Comparison of ENCODE assay signal across 9 cellular contexts in genomic region chr1:58754683-58755467, GRCh38. TPM values are rescaled to one million over a fixed set of nuclear protein-coding genes. Genes with fewer than 3 reads are reported as not detected.
DNase-seq lines count a peak whose midpoint lies in the region; ATAC-seq, FAIRE-seq and TF ChIP-seq lines count a peak whose summit lies in the region.
"Had no signal": no experiment of that assay in that cellular context is flagged by ENCODE, and none has a peak within 500 bp of the region (broad histone marks: within the 10 kb centered on the region; RNA-seq: fewer than 3 reads in every experiment).

No MANE protein-coding gene starts in this region.

- peaks cover 46% of the 10 kb centered on the region for H3K4me1 ChIP-seq in GM23248 (ENCODE audit: insufficient read depth)
- peaks cover 0 to 40% of the 10 kb centered on the region in 2 experiments for H3K4me1 ChIP-seq in SK-N-SH (ENCODE audit: control insufficient read depth in 1 of 2, insufficient read depth in 2 of 2, low read depth in 1 of 2, low read length in 1 of 2)
- H3K4me1 ChIP-seq in small intestine (ENCODE audit: control insufficient read depth in 2 of 2, insufficient read depth in 1 of 2, low read depth in 1 of 2, low read length in 1 of 2): peaks cover 4 to 12% of the 10 kb centered on the region in 2 donors

- TF ChIP-seq RAD21 in SK-N-SH (IDR thresholded peaks at IDR 0.05; ENCODE audit: low read length): no peak

- H3K4me3 ChIP-seq in GM23248: peak overlapping the region; percentile 5; the same call in 1 of the 2 replicates
- no peak overlapping the region for H3K4me3 ChIP-seq in SK-N-SH (ENCODE audit: low read depth in 2 of 2, low read length in 1 of 2)
- H3K4me3 ChIP-seq in small intestine (ENCODE audit: low read depth in 1 of 2, low read length in 2 of 2): no peak overlapping the region
- H3K4me3 ChIP-seq: prostate gland had no signal

- CTCF ChIA-PET in SK-N-SH (lab: Yijun Ruan, JAX): interaction anchor here (1.0 to 1.9 kb wide), 6 partner anchors 14 to 1005 kb away, joined by 3 to 5 read pairs (median 4); no protein-coding TSS in a partner anchor

- peak overlapping the region; percentile 83 for H3K27ac ChIP-seq in GM23248
- H3K27ac ChIP-seq in SK-N-SH (ENCODE audit: low read depth in 2 of 2, low read length in 1 of 2): peak overlapping the region; percentile 83 to 95; a peak in 3 of 4 replicates
- H3K27ac ChIP-seq in epithelial cell of prostate: peak overlapping the region; percentile 92
- peak overlapping the region in 1 of 2 donors; percentile 42 for H3K27ac ChIP-seq in small intestine (ENCODE audit: low read depth in 1 of 2, low read length in 1 of 2)
- H3K27ac ChIP-seq: prostate gland had no signal

- DNase-seq in GM23248 (no peak), SK-N-SH (no peak), epithelial cell of prostate (ENCODE audit: low read depth, low spot score) (no peak), small intestine (peak; percentile 46), omental fat pad (ENCODE audit: low spot score) (no peak), NCI-H2029 (lab: John Stamatoyannopoulos, UW) (no peak), DMS 273 treated with DMSO at 0.1 percent for 48 hours (lab: John Stamatoyannopoulos, UW) (no peak)

- H4K20me1 ChIP-seq in GM23248 (ENCODE audit: insufficient read depth): no peaks in the 10 kb centered on the region
- no peaks in the 10 kb centered on the region for H4K20me1 ChIP-seq in SK-N-SH (ENCODE audit: insufficient read depth)

- H3K9me2 ChIP-seq in GM23248 (ENCODE audit: insufficient read depth): no peaks in the 10 kb centered on the region
- H3K9me2 ChIP-seq in SK-N-SH: no peaks in the 10 kb centered on the region

- H3K36me3 ChIP-seq in GM23248 (ENCODE audit: low read depth) (no peaks in the 10 kb centered on the region), SK-N-SH (replicated peaks in 1 of 2; ENCODE audit: control insufficient read depth in 1 of 2, insufficient read depth in 2 of 2, low read length in 1 of 2) (no peaks in the 10 kb centered on the region), small intestine (ENCODE audit: control insufficient read depth in 2 of 2, insufficient read depth in 2 of 2, low read length in 2 of 2) (no peaks in the 10 kb centered on the region)
- H3K36me3 ChIP-seq: prostate gland had no signal

- TF ChIP-seq CTCF in SK-N-SH (IDR thresholded peaks at IDR 0.05) (no peak), omental fat pad (IDR thresholded peaks at IDR 0.05) (no peak)

- H3K79me2 ChIP-seq in GM23248 (ENCODE audit: insufficient read depth) (no peaks in the 10 kb centered on the region), SK-N-SH (ENCODE audit: insufficient read depth) (no peaks in the 10 kb centered on the region)

- WGBS in GM23248 (ENCODE audit: low coverage in 1 of 2, low lambda C conversion rate in 2 of 2, missing lambda C conversion rate in 2 of 2), 2 experiments: 60% methylated on average over 7 of the region's 7 CpGs
- 49% methylated on average over 7 of the region's 7 CpGs for WGBS in SK-N-SH (ENCODE audit: low lambda C conversion rate)
- 62 to 74% (median 68%) methylated on average over 7 of the region's 7 CpGs for WGBS in small intestine, 3 donors

- TF ChIP-seq EP300 in SK-N-SH (IDR thresholded peaks at IDR 0.05; ENCODE audit: borderline replicate concordance in 1 of 2, low read depth in 1 of 2, low read length in 1 of 2): no peak

- H3K9ac ChIP-seq in GM23248: peak overlapping the region; percentile 35; the same call in 1 of the 2 replicates
- H3K9ac ChIP-seq in SK-N-SH: peak overlapping the region; percentile 57; the same call in 1 of the 2 replicates

- in situ Hi-C loops in GM23248 (cut with MboI): no loop called here

- ATAC-seq in omental fat pad (ENCODE audit: low FRiP score) (no peak), GM19463 (IDR thresholded peaks at IDR 0.05; ENCODE audit: unreplicated experiment) (no peak)

- H2AFZ ChIP-seq in GM23248 (0 out of 2 replicates have a peak overlapping the region, but pooled peaks have one; percentile 2), SK-N-SH (ENCODE audit: low read depth) (no peak overlapping the region)

- POLR2A ChIA-PET in SK-N-SH (lab: Yijun Ruan, JAX): no interaction called here

- no peak for FAIRE-seq in small intestine (lab: Jason Lieb, UNC)

- H3K9me3 ChIP-seq in GM23248 (ENCODE audit: low read depth) (no peaks in the 10 kb centered on the region), SK-N-SH (no peaks in the 10 kb centered on the region), small intestine (ENCODE audit: control insufficient read depth, low read depth) (no peaks in the 10 kb centered on the region)
- H3K9me3 ChIP-seq: prostate gland had no signal

- H3F3A ChIP-seq in GM23248 (ENCODE audit: insufficient read depth): peaks cover 56% of the 10 kb centered on the region
- H3F3A ChIP-seq in SK-N-SH (replicated peaks; ENCODE audit: insufficient read depth): peaks cover 33% of the 10 kb centered on the region

- H3K4me2 ChIP-seq in GM23248 (ENCODE audit: unreplicated experiment): peak overlapping the region; percentile 40
- peak overlapping the region; percentile 59 for H3K4me2 ChIP-seq in SK-N-SH

- no peaks in the 10 kb centered on the region for H3K27me3 ChIP-seq in GM23248 (replicated peaks; ENCODE audit: insufficient read depth)
- no peaks in the 10 kb centered on the region for H3K27me3 ChIP-seq in SK-N-SH (ENCODE audit: insufficient read depth)
- no peaks in the 10 kb centered on the region for H3K27me3 ChIP-seq in small intestine (ENCODE audit: control insufficient read depth in 2 of 2, insufficient read depth in 2 of 2, low read length in 2 of 2)

TF ChIP-seq in SK-N-SH, 30 proteins besides CTCF, POLR2A, EP300 and RAD21:
- TF ChIP-seq FOXJ3 (CRISPR knock-in tag; IDR thresholded peaks at IDR 0.05): no peak
- no peak for TF ChIP-seq NRF1 (IDR thresholded peaks at IDR 0.05; ENCODE audit: low read depth, low read length)
- no peak for TF ChIP-seq MEF2A (IDR thresholded peaks at IDR 0.05; ENCODE audit: borderline replicate concordance, low read depth)
- no peak for TF ChIP-seq POLR2AphosphoS5 (IDR thresholded peaks at IDR 0.05; ENCODE audit: low read depth, low read length)
- TF ChIP-seq, protein P1, sequence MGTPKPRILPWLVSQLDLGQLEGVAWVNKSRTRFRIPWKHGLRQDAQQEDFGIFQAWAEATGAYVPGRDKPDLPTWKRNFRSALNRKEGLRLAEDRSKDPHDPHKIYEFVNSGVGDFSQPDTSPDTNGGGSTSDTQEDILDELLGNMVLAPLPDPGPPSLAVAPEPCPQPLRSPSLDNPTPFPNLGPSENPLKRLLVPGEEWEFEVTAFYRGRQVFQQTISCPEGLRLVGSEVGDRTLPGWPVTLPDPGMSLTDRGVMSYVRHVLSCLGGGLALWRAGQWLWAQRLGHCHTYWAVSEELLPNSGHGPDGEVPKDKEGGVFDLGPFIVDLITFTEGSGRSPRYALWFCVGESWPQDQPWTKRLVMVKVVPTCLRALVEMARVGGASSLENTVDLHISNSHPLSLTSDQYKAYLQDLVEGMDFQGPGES (IDR thresholded peaks at IDR 0.05; ENCODE audit: low read depth, low read length): no peak
- no peak for TF ChIP-seq GATA2 (CRISPR knock-in tag; IDR thresholded peaks at IDR 0.05)
- no peak for TF ChIP-seq ELF1 (IDR thresholded peaks at IDR 0.05)

RNA-seq across cellular contexts. Expression of gene JUN, which starts 29.0 kb away (rescaled TPM):
- total RNA-seq in GM23248 (2014; rRNA removed; shearing (Covaris generic)): 107 and 112 TPM in 2 replicates
- polyA plus RNA-seq in GM23248 (2016; fragmentation: Nextera tagmentation; extraction: Ambion mirVana): 43.4 and 45.3 TPM in 2 replicates
- polyA plus RNA-seq in SK-N-SH (2012; rRNA removed): 54.6 and 66.5 TPM in 2 replicates
- polyA plus RNA-seq in SK-N-SH (2012; cell fraction: cytosol; rRNA removed): 34.2 and 46.9 TPM in 2 replicates
- 83.5 and 100 TPM in 2 replicates for polyA plus RNA-seq in SK-N-SH (2012; cell fraction: nucleus; rRNA removed)
- polyA plus RNA-seq in small intestine: 10 to 100 TPM; 47.4 to 82.2 (median 50.3) TPM
- 100 to 1,000 TPM; 367 to 477 (median 404) TPM for total RNA-seq in omental fat pad

RNA-seq across cellular contexts. Expression of gene MYSM1, which starts 55.0 kb away (rescaled TPM):
- total RNA-seq in GM23248 (2014; rRNA removed; shearing (Covaris generic)): 16.4 and 24.4 TPM in 2 replicates
- polyA plus RNA-seq in GM23248 (2016; fragmentation: Nextera tagmentation; extraction: Ambion mirVana) (9.3 and 9.5 TPM in 2 replicates), SK-N-SH (2012; rRNA removed) (10.7 and 14.2 TPM in 2 replicates), small intestine (1 to 10 TPM; 5.1 to 9.8 (median 7.7) TPM)
- polyA plus RNA-seq in SK-N-SH (2012; cell fraction: cytosol; rRNA removed): 5.5 and 7.0 TPM in 2 replicates
- 18.6 and 49.2 TPM in 2 replicates for polyA plus RNA-seq in SK-N-SH (2012; cell fraction: nucleus; rRNA removed)
- total RNA-seq in omental fat pad: 10 to 100 TPM; 15.5 to 43.7 (median 26.3) TPM
